In genomic region chr2:10427568-10427975, GRCh38 we compare ENCODE assay signal across 32 cellular contexts. TPM values are rescaled to one million over a fixed set of nuclear protein-coding genes. Genes with fewer than 3 reads are reported as not detected.
A peak's percentile ranks its signal among the peaks of the same experiment; 100 is the strongest.
DNase-seq lines count a peak whose midpoint lies in the region; ATAC-seq and TF ChIP-seq lines count a peak whose summit lies in the region.
"Had no signal": no experiment of that assay in that cellular context is flagged by ENCODE, and none has a peak within 500 bp of the region (broad histone marks: within the 10 kb centered on the region; RNA-seq: fewer than 3 reads in every experiment).

No MANE protein-coding gene starts in this region.

- no peak for TF ChIP-seq POLR2A in gastroesophageal sphincter (IDR thresholded peaks at IDR 0.05)

- no peak overlapping the region for H3K4me3 ChIP-seq in BLaER1 treated with 17β-estradiol and CSF1 and Interleukin-3, amounts not matched to agents 10 nM and 100 nM
- H3K4me3 ChIP-seq in adipocyte (ENCODE audit: low read length) (peak overlapping the region; percentile 44), gastroesophageal sphincter (no peak overlapping the region), neuronal stem cell (ENCODE audit: low read length in 2 of 2) (no peak overlapping the region)
- H3K4me3 ChIP-seq: A549, ascending aorta, cardiac muscle cell, colonic mucosa, heart left ventricle, SJCRH30, stomach had no signal

- 38 to 43% methylated on average over 8 to 18 of the region's 18 CpGs for WGBS in gastroesophageal sphincter (ENCODE audit: low coverage in 1 of 2), 2 donors
- no CpG with 5 or more reads among the region's 18 CpGs for WGBS in neuronal stem cell (ENCODE audit: extremely low coverage in 2 of 2, insufficient read length in 2 of 2, insufficient replicate concordance in 1 of 2), 2 donors

- peak overlapping the region in 9 of 11 experiments; percentile 55 to 97 (median 81); a peak in 17 of 22 replicates for H3K4me2 ChIP-seq in BLaER1 treated with 17β-estradiol and CSF1 and Interleukin-3, amounts not matched to agents 10 nM and 100 nM
- no peak overlapping the region for H3K4me2 ChIP-seq in neuronal stem cell (ENCODE audit: insufficient read depth, low read length, poor library complexity, severe bottlenecking)
- H3K4me2 ChIP-seq: A549 had no signal

- peaks cover 18 to 60% (median 20%) of the 10 kb centered on the region in 11 experiments for H3K27me3 ChIP-seq in BLaER1 treated with 17β-estradiol and CSF1 and Interleukin-3, amounts not matched to agents 10 nM and 100 nM
- H3K27me3 ChIP-seq in adipocyte (replicated peaks; ENCODE audit: control insufficient read depth, insufficient read depth, low read length) = peaks cover 13% of the 10 kb centered on the region
- peaks cover 16% of the 10 kb centered on the region for H3K27me3 ChIP-seq in gastroesophageal sphincter
- peaks cover 0 to 10% (median 0%) of the 10 kb centered on the region in 3 experiments for H3K27me3 ChIP-seq in neuronal stem cell (ENCODE audit: control insufficient read depth in 3 of 3, insufficient read depth in 3 of 3, low read depth in 1 of 3, low read length in 3 of 3)
- H3K27me3 ChIP-seq: ascending aorta, colonic mucosa, SJCRH30 had no signal

- peaks cover 32 to 67% (median 63%) of the 10 kb centered on the region in 10 experiments for H3K4me1 ChIP-seq in BLaER1 treated with 17β-estradiol and CSF1 and Interleukin-3, amounts not matched to agents 10 nM and 100 nM
- H3K4me1 ChIP-seq in adipocyte (ENCODE audit: control insufficient read depth, insufficient read depth, low read length) (peaks cover 7% of the 10 kb centered on the region), gastroesophageal sphincter (peaks cover 0 to 26% (median 8%) of the 10 kb centered on the region in 3 donors), neuronal stem cell (ENCODE audit: control insufficient read depth in 2 of 2, insufficient read depth in 1 of 2, low read depth in 1 of 2, low read length in 2 of 2) (peaks cover 17 to 29% of the 10 kb centered on the region in 2 donors)
- H3K4me1 ChIP-seq: ascending aorta, foreskin keratinocyte had no signal

- peaks cover 2% of the 10 kb centered on the region for H3K79me1 ChIP-seq in neuronal stem cell (ENCODE audit: low read depth, low read length)

- H4K8ac ChIP-seq in neuronal stem cell (ENCODE audit: low read depth, low read length) = no peak overlapping the region

- peak overlapping the region; percentile 69 for H2BK12ac ChIP-seq in neuronal stem cell (ENCODE audit: low read length)

- no peak overlapping the region for H3K23ac ChIP-seq in neuronal stem cell (ENCODE audit: low read depth, low read length, poor library complexity)

- H4K20me1 ChIP-seq in BLaER1 treated with 17β-estradiol and CSF1 and Interleukin-3, amounts not matched to agents 10 nM and 100 nM = peaks cover 28 to 64% (median 53%) of the 10 kb centered on the region in 11 experiments

- H2AK5ac ChIP-seq in neuronal stem cell (ENCODE audit: low read depth, low read length) = no peak overlapping the region

- H4K91ac ChIP-seq in neuronal stem cell (ENCODE audit: low read depth, low read length, poor library complexity) = no peak overlapping the region

- peak overlapping the region in 3 of 11 experiments; percentile 11 to 59 (median 24); a peak in 6 of 22 replicates for H3K9ac ChIP-seq in BLaER1 treated with 17β-estradiol and CSF1 and Interleukin-3, amounts not matched to agents 10 nM and 100 nM
- H3K9ac ChIP-seq in adipocyte (ENCODE audit: low read length) (no peak overlapping the region), neuronal stem cell (ENCODE audit: low read depth, low read length, poor library complexity) (peak overlapping the region; percentile 10)

- H2BK15ac ChIP-seq in neuronal stem cell (ENCODE audit: low read length) = no peak overlapping the region

- H2AFZ ChIP-seq in neuronal stem cell (ENCODE audit: low read length) = peak overlapping the region; percentile 80

- H3K18ac ChIP-seq in neuronal stem cell (ENCODE audit: low read length) = peak overlapping the region; percentile 79

- peaks cover 2 to 57% (median 22%) of the 10 kb centered on the region in 11 experiments; a peak in 19 of 22 replicates for H3K36me3 ChIP-seq in BLaER1 treated with 17β-estradiol and CSF1 and Interleukin-3, amounts not matched to agents 10 nM and 100 nM
- no peaks in the 10 kb centered on the region for H3K36me3 ChIP-seq in adipocyte (ENCODE audit: control insufficient read depth, insufficient read depth, low read length, severe bottlenecking)
- H3K36me3 ChIP-seq in gastroesophageal sphincter = peaks cover 0 to 50% of the 10 kb centered on the region in 2 donors
- no peaks in the 10 kb centered on the region for H3K36me3 ChIP-seq in neuronal stem cell (replicated peaks in 1 of 2; ENCODE audit: control insufficient read depth in 2 of 2, insufficient read depth in 2 of 2, low read length in 2 of 2)
- H3K36me3 ChIP-seq: cardiac muscle cell, SJCRH30 had no signal

- peak overlapping the region in 4 of 11 experiments; percentile 6 to 40 (median 26); a peak in 3 of 22 replicates for H3K27ac ChIP-seq in BLaER1 treated with 17β-estradiol and CSF1 and Interleukin-3, amounts not matched to agents 10 nM and 100 nM
- peak overlapping the region in 3 of 4 donors; percentile 43 to 56 (median 47) for H3K27ac ChIP-seq in gastroesophageal sphincter
- no peak overlapping the region for H3K27ac ChIP-seq in neuronal stem cell (replicated peaks; ENCODE audit: low read length)
- H3K27ac ChIP-seq: A549, ascending aorta, cardiac muscle cell, colonic mucosa, epithelial cell of prostate, foreskin keratinocyte, heart left ventricle, SJCRH30, stomach had no signal

- peak overlapping the region; percentile 61 for H3K14ac ChIP-seq in neuronal stem cell (ENCODE audit: low read length)

- H3K9me3 ChIP-seq in BLaER1 treated with 17β-estradiol and CSF1 and Interleukin-3, amounts not matched to agents 10 nM and 100 nM (replicated peaks in 1 of 11) = no peaks in the 10 kb centered on the region
- no peaks in the 10 kb centered on the region for H3K9me3 ChIP-seq in adipocyte (ENCODE audit: control insufficient read depth, low read length)
- H3K9me3 ChIP-seq in gastroesophageal sphincter = no peaks in the 10 kb centered on the region
- no peaks in the 10 kb centered on the region for H3K9me3 ChIP-seq in neuronal stem cell (replicated peaks in 1 of 2; ENCODE audit: control insufficient read depth in 2 of 2, insufficient read depth in 1 of 2, low read depth in 1 of 2, low read length in 2 of 2)
- H3K9me3 ChIP-seq: A549, ascending aorta, colonic mucosa, heart left ventricle, SJCRH30, stomach had no signal

- H2BK120ac ChIP-seq in neuronal stem cell (ENCODE audit: low read depth, low read length) = no peak overlapping the region

- ATAC-seq in gastroesophageal sphincter (peak; percentile 23), HG02642 (IDR thresholded peaks at IDR 0.05; ENCODE audit: poor library complexity, unreplicated experiment) (no peak)
- ATAC-seq: A549, foreskin keratinocyte, heart left ventricle, natural killer cell, sciatic nerve had no signal

- no peak for TF ChIP-seq EP300 in gastroesophageal sphincter (IDR thresholded peaks at IDR 0.05)

- TF ChIP-seq CTCF in gastroesophageal sphincter (IDR thresholded peaks at IDR 0.05) = no peak

- DNase-seq in adipocyte (ENCODE audit: low read depth) (no peak), neuronal stem cell (ENCODE audit: low spot score) (no peak), NCI-H82 treated with DMSO at 0.1 percent for 48 hours (lab: John Stamatoyannopoulos, UW; ENCODE audit: unreplicated experiment) (no peak), NCI-H2227 (lab: John Stamatoyannopoulos, UW; ENCODE audit: unreplicated experiment) (no peak)
- no peak for DNase-seq in activated CD4-positive, CD25-positive, alpha-beta regulatory T cell (lab: John Stamatoyannopoulos, UW)
- DNase-seq: activated CD4-positive, alpha-beta T cell treated with anti-CD3 and anti-CD28 coated beads, Interleukin-2, amount 10 ng/mL, durations not matched to agents 24 days and 14 days; activated gamma-delta T cell; activated naive CD8-positive, alpha-beta T cell treated with anti-CD3 and anti-CD28 coated beads, Interleukin-2, amount 10 ng/mL, durations not matched to agents 7 days and 5 days; activated T-cell treated with anti-CD3 and anti-CD28 coated beads, Interleukin-2, amount 50 U/mL, for 1 hour; colonic mucosa; effector CD8-positive, alpha-beta T cell; foreskin keratinocyte; Karpas-422; natural killer cell; NCI-H1417; NCI-H2029 treated with DMSO at 0.1 percent for 48 hours; NCI-H345; NCI-H82; SJCRH30; stimulated activated CD4-positive, alpha-beta T cell treated with anti-CD3 and anti-CD28 coated beads, Interleukin-12 subunit alpha, Interleukin-12 subunit beta, amount 100 ng/mL, for 4 hours; stimulated activated CD4-positive, alpha-beta T cell treated with anti-CD3 and anti-CD28 coated beads, Interleukin-2, amount 100 ng/mL, for 48 hours; stomach; T-helper 9 cell had no signal

- peak overlapping the region; percentile 53 for H3K4ac ChIP-seq in neuronal stem cell (ENCODE audit: low read length)

- H2BK5ac ChIP-seq in neuronal stem cell (ENCODE audit: low read length) = no peak overlapping the region

RNA-seq across cellular contexts. Expression of gene ODC1, which starts 20.6 kb away (rescaled TPM):
- total RNA-seq in gastroesophageal sphincter = 100 to 1,000 TPM; 105 to 199 (median 137) TPM
- 196 TPM for polyA plus RNA-seq in neuronal stem cell (2013, experiment 1 of 2)
- polyA plus RNA-seq in neuronal stem cell (2013, experiment 2 of 2) = 192 TPM
